7 cellular contexts compared by ENCODE assay signal in the genomic region with DNA sequence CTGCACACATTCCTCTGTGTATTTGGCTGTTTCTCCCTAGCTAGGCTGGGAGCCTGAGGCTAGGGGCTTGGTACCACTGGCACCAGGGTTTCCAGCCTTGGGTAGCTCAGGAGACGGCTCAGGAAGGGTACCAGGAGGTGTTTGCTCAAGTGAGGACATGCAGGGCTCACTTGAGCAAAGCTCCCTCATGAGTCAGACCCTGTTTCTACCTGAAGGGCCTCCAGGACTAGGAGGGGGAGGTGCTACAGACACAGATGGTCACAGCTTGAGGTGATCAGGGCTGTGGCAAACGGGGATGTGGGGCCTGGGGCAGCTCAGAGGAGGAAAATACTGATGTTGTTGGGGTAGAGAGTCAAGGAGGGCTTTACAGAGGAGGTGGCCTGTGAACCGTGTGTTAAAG. TPM values are rescaled to one million over a fixed set of nuclear protein-coding genes. Genes with fewer than 3 reads are reported as not detected.
"Had no signal": no experiment of that assay in that cellular context is flagged by ENCODE, and none has a peak within 500 bp of the region (broad histone marks: within the 10 kb centered on the region; RNA-seq: fewer than 3 reads in every experiment).

No MANE protein-coding gene starts in this region.

RNA-seq across cellular contexts. Expression of a gene that starts 3.3 kb away (rescaled TPM):
- total RNA-seq: Peyer's patch, SJCRH30, SK-MEL-5, T-cell had no signal

RNA-seq across cellular contexts. Expression of a gene that starts 57.9 kb away (rescaled TPM):
- total RNA-seq: M059J, PC-3, Peyer's patch, Right ventricle myocardium inferior, SJCRH30, SK-MEL-5, T-cell had no signal
